10 cellular contexts compared by ENCODE assay signal in genomic region chr6:38714239-38715015, GRCh38. TPM values are rescaled to one million over a fixed set of nuclear protein-coding genes. Genes with fewer than 3 reads are reported as not detected.
A peak's percentile ranks its signal among the peaks of the same experiment; 100 is the strongest.
DNase-seq lines count a peak whose midpoint lies in the region; ATAC-seq, FAIRE-seq and TF ChIP-seq lines count a peak whose summit lies in the region.
"Had no signal": no experiment of that assay in that cellular context is flagged by ENCODE, and none has a peak within 500 bp of the region (broad histone marks: within the 10 kb centered on the region; RNA-seq: fewer than 3 reads in every experiment).

No MANE protein-coding gene starts in this region.

- H3K79me2 ChIP-seq in osteoblast (ENCODE audit: insufficient read depth, low read length): no peaks in the 10 kb centered on the region

- H4K20me1 ChIP-seq in osteoblast (ENCODE audit: insufficient read depth, low read length): no peaks in the 10 kb centered on the region

- H3K4me3 ChIP-seq in coronary artery (peak overlapping the region; percentile 70), osteoblast (ENCODE audit: insufficient read depth, low read length) (peak overlapping the region; percentile 52)

- DNase-seq in GM12891 (ENCODE audit: insufficient read length, low spot score) (no peak), NOMO-1 treated with DMSO at 0.1 percent for 48 hours (lab: John Stamatoyannopoulos, UW; ENCODE audit: unreplicated experiment) (peak; percentile 29), coronary artery (ENCODE audit: low spot score) (no peak), osteoblast (ENCODE audit: insufficient read length, low spot score, missing footprints) (no peak), SIG-M5 (lab: John Stamatoyannopoulos, UW) (no peak)
- DNase-seq: NCI-H1436 treated with DMSO at 0.1 percent for 48 hours had no signal

- peaks cover 42% of the 10 kb centered on the region for H3K27me3 ChIP-seq in osteoblast (ENCODE audit: insufficient read depth, low read length)

- H3K36me3 ChIP-seq in osteoblast (ENCODE audit: insufficient read depth, low read length): no peaks in the 10 kb centered on the region

- TF ChIP-seq CTCF in coronary artery (IDR thresholded peaks at IDR 0.05): no peak
- no peak for TF ChIP-seq CTCF in osteoblast (IDR thresholded peaks at IDR 0.05; ENCODE audit: extremely low read depth, low read depth, low read length)

- peak; percentile 55 for FAIRE-seq in GM12891 (lab: Jason Lieb, UNC)

- H3K4me1 ChIP-seq in osteoblast (ENCODE audit: insufficient read depth, low read length): peaks cover 3% of the 10 kb centered on the region

- no peak overlapping the region for H2AFZ ChIP-seq in osteoblast (ENCODE audit: low read length)

- H3K9me3 ChIP-seq in osteoblast (ENCODE audit: low read depth, low read length): no peaks in the 10 kb centered on the region

- no peak overlapping the region for H3K27ac ChIP-seq in coronary artery
- no peak overlapping the region for H3K27ac ChIP-seq in osteoblast (ENCODE audit: low read depth, low read length)

- TF ChIP-seq POLR2A in GM12891 (IDR thresholded peaks at IDR 0.05; ENCODE audit: low read depth, low read length): no peak

- ATAC-seq in GM18861 (IDR thresholded peaks at IDR 0.05; ENCODE audit: unreplicated experiment) (no peak), GM18519 (IDR thresholded peaks at IDR 0.05; ENCODE audit: low FRiP score, unreplicated experiment) (no peak), HG02798 (IDR thresholded peaks at IDR 0.05; ENCODE audit: poor library complexity, unreplicated experiment) (no peak)

- peak overlapping the region; percentile 75 for H3K4me2 ChIP-seq in osteoblast (ENCODE audit: insufficient read depth, low read length)

TF ChIP-seq in GM12891, 5 proteins besides CTCF, POLR2A, EP300 and RAD21:
- no peak for TF ChIP-seq POLR2AphosphoS5 (IDR thresholded peaks at IDR 0.05; ENCODE audit: low read depth, low read length)
- TF ChIP-seq TAF1 (IDR thresholded peaks at IDR 0.05; ENCODE audit: low read depth, low read length): no peak
- TF ChIP-seq PAX5 (IDR thresholded peaks at IDR 0.05; ENCODE audit: insufficient read depth, low read length, severe bottlenecking): no peak
- no peak for TF ChIP-seq SPI1 (IDR thresholded peaks at IDR 0.05; ENCODE audit: low read depth, low read length)
- TF ChIP-seq POU2F2 (IDR thresholded peaks at IDR 0.05; ENCODE audit: low read depth, low read length): no peak

RNA-seq across cellular contexts. Expression of gene DNAH8, which starts 0.7 kb away (rescaled TPM):
- polyA plus RNA-seq in GM12891 (2012; ENCODE audit: low read depth, missing spikeins): 0.21 TPM
- under 0.01 and 0.36 TPM in 2 replicates for total RNA-seq in osteoblast
- total RNA-seq: G401 had no signal

RNA-seq across cellular contexts. Expression of gene GLO1, which starts 11.5 kb away (rescaled TPM):
- polyA plus RNA-seq in GM12891 (2012; ENCODE audit: low read depth, missing spikeins): 108 TPM
- 101 and 108 TPM in 2 replicates for total RNA-seq in osteoblast
